In genomic region chr9:27460225-27461023, GRCh38 we compare ENCODE assay signal across 9 cellular contexts.
A peak's percentile ranks its signal among the peaks of the same experiment; 100 is the strongest.
DNase-seq lines count a peak whose midpoint lies in the region; ATAC-seq and TF ChIP-seq lines count a peak whose summit lies in the region.
"Had no signal": no experiment of that assay in that cellular context is flagged by ENCODE, and none has a peak within 500 bp of the region (broad histone marks: within the 10 kb centered on the region; RNA-seq: fewer than 3 reads in every experiment).

No MANE protein-coding gene starts in this region.

- H3K27me3 ChIP-seq in Karpas-422 (ENCODE audit: low read length) (no peaks in the 10 kb centered on the region), aorta (ENCODE audit: control insufficient read depth in 1 of 2, insufficient read depth in 2 of 2, low read length in 1 of 2) (no peaks in the 10 kb centered on the region)
- H3K27me3 ChIP-seq: adrenal gland had no signal

- H3K36me3 Mint-ChIP-seq in type B pancreatic cell, result peaks cover 13% of the 10 kb centered on the region
- H3K36me3 Mint-ChIP-seq in activated naive CD8-positive, alpha-beta T cell treated with anti-CD3 and anti-CD28 coated beads, Interleukin-2, amount 50 U/mL, for 24 hours (ENCODE audit: low read depth), result peaks cover 2% of the 10 kb centered on the region

- in situ Hi-C loops in GM13977 (cut with MboI; ENCODE audit: low pct_unique_long_range_greater_than_20kb, low sequenced_read_pairs, unreplicated experiment), result no loop called here

- H3K4me3 Mint-ChIP-seq in type B pancreatic cell, result no peak overlapping the region
- H3K4me3 Mint-ChIP-seq in activated naive CD8-positive, alpha-beta T cell treated with anti-CD3 and anti-CD28 coated beads, Interleukin-2, amount 50 U/mL, for 24 hours, result no peak overlapping the region

- no peaks in the 10 kb centered on the region for H3K27me3 Mint-ChIP-seq in type B pancreatic cell
- H3K27me3 Mint-ChIP-seq in activated naive CD8-positive, alpha-beta T cell treated with anti-CD3 and anti-CD28 coated beads, Interleukin-2, amount 50 U/mL, for 24 hours, result no peaks in the 10 kb centered on the region

- no peak overlapping the region for H2AFZ ChIP-seq in Karpas-422 (ENCODE audit: low read length)

- H3K27ac ChIP-seq in Karpas-422 (ENCODE audit: low read length), result no peak overlapping the region
- H3K27ac ChIP-seq in aorta (ENCODE audit: low read depth in 1 of 2, low read length in 2 of 2), result no peak overlapping the region

- TF ChIP-seq CTCF in GM13977 (IDR thresholded peaks at IDR 0.05; ENCODE audit: extremely low read depth, insufficient read depth, missing control alignments), result no peak
- TF ChIP-seq CTCF in type B pancreatic cell (conservative IDR thresholded peaks at IDR 0.05), result no peak

- H3K4me3 ChIP-seq in Karpas-422 (ENCODE audit: low read length), result no peak overlapping the region
- no peak overlapping the region for H3K4me3 ChIP-seq in aorta (ENCODE audit: low read length in 2 of 2)
- H3K4me3 ChIP-seq: adrenal gland had no signal

- no peaks in the 10 kb centered on the region for H3K9me3 Mint-ChIP-seq in type B pancreatic cell
- no peaks in the 10 kb centered on the region for H3K9me3 Mint-ChIP-seq in activated naive CD8-positive, alpha-beta T cell treated with anti-CD3 and anti-CD28 coated beads, Interleukin-2, amount 50 U/mL, for 24 hours

- no peak overlapping the region for H3K27ac Mint-ChIP-seq in type B pancreatic cell
- H3K27ac Mint-ChIP-seq in activated naive CD8-positive, alpha-beta T cell treated with anti-CD3 and anti-CD28 coated beads, Interleukin-2, amount 50 U/mL, for 24 hours, result no peak overlapping the region

- H3K36me3 ChIP-seq in Karpas-422 (ENCODE audit: insufficient read depth, low read length) (no peaks in the 10 kb centered on the region), aorta (ENCODE audit: control insufficient read depth in 1 of 2, insufficient read depth in 2 of 2, low read length in 1 of 2) (no peaks in the 10 kb centered on the region)
- H3K36me3 ChIP-seq: adrenal gland had no signal

- H3K79me2 ChIP-seq in Karpas-422 (ENCODE audit: low read length), result no peaks in the 10 kb centered on the region

- 62 to 64% methylated on average over 5 of the region's 5 CpGs for WGBS in aorta, 2 donors

- peak; percentile 43 for TF ChIP-seq POLR2A in erythroblast (IDR thresholded peaks at IDR 0.05; ENCODE audit: low read length)

- H3K9me2 ChIP-seq in Karpas-422 (replicated peaks; ENCODE audit: insufficient read depth, low read length), result no peaks in the 10 kb centered on the region

- ATAC-seq in GM21786 (IDR thresholded peaks at IDR 0.05; ENCODE audit: unreplicated experiment) (peak; percentile 96), aorta (ENCODE audit: low FRiP score) (peak; percentile 77)
- ATAC-seq in activated naive CD8-positive, alpha-beta T cell treated with anti-CD3 and anti-CD28 coated beads, Interleukin-2, amount 50 U/mL, for 24 hours, result no peak

- DNase-seq in GM13977 (ENCODE audit: low spot score) (peak; percentile 22), Karpas-422 (peak; percentile 62), erythroblast (lab: John Stamatoyannopoulos, UW) (peak; percentile 50 to 57), aorta (peak in 1 of 2 donors; percentile 53), type B pancreatic cell (ENCODE audit: extremely low spot score, unreplicated experiment) (no peak), retina (no peak)
- DNase-seq in activated naive CD8-positive, alpha-beta T cell treated with anti-CD3 and anti-CD28 coated beads, Interleukin-2, amount 50 U/mL, for 24 hours, result no peak

- H3K9ac ChIP-seq in Karpas-422 (ENCODE audit: low read length), result no peak overlapping the region

- H3K9me3 ChIP-seq in Karpas-422 (ENCODE audit: low read length) (no peaks in the 10 kb centered on the region), aorta (ENCODE audit: control insufficient read depth, low read length) (no peaks in the 10 kb centered on the region)
- H3K9me3 ChIP-seq: adrenal gland had no signal

- intact Hi-C loops in aorta (cut with DNase I), result no loop called here

- H3K4me1 Mint-ChIP-seq in type B pancreatic cell (ENCODE audit: unreplicated experiment), result peaks cover 11% of the 10 kb centered on the region
- peaks cover 20% of the 10 kb centered on the region for H3K4me1 Mint-ChIP-seq in activated naive CD8-positive, alpha-beta T cell treated with anti-CD3 and anti-CD28 coated beads, Interleukin-2, amount 50 U/mL, for 24 hours

- H3K4me1 ChIP-seq in Karpas-422 (ENCODE audit: low read length) (peaks cover 3% of the 10 kb centered on the region), aorta (ENCODE audit: control insufficient read depth in 1 of 2, insufficient read depth in 2 of 2, low read length in 2 of 2) (peaks cover 0 to 2% of the 10 kb centered on the region in 2 donors)

- H4K20me1 ChIP-seq in Karpas-422 (ENCODE audit: insufficient read depth, low read depth, low read length), result no peaks in the 10 kb centered on the region

- no peak overlapping the region for H3K4me2 ChIP-seq in Karpas-422 (ENCODE audit: low read depth, low read length, poor library complexity, severe bottlenecking)

Comparison
In these comparisons a context has a peak if more than half of its experiments do, and no peak if none do; other contexts are left out.
1. DNase-seq: peak in GM13977 (single experiment), Karpas-422 (single experiment) and erythroblast (2 of 2); none in type B pancreatic cell (single experiment), activated naive CD8-positive, alpha-beta T cell treated with anti-CD3 and anti-CD28 coated beads, Interleukin-2, amount 50 U/mL, for 24 hours (single experiment) and retina (single experiment).